In the genomic region with DNA sequence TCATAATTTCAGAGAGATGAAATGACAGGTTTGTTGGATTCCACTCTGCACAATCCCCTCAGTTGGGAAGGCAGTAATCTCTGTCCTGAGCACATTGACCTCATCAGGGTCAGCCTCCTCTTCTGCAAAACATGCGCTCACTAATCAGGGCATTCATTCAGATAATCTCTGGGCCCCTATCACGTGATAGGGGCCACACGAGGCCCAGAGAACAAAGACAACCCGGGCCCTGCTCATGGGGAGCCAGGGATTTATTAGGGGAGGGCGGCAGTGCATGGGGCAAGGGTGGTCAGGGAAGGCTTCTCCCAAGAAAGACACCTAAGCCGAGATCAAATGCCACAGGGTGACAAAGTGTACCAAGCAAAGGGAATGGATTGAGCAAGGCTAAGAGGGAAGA, we compare ENCODE assay signal across 10 cellular contexts. TPM values are rescaled to one million over a fixed set of nuclear protein-coding genes. Genes with fewer than 3 reads are reported as not detected.
DNase-seq lines count a peak whose midpoint lies in the region; ATAC-seq, FAIRE-seq and TF ChIP-seq lines count a peak whose summit lies in the region.
"Had no signal": no experiment of that assay in that cellular context is flagged by ENCODE, and none has a peak within 500 bp of the region (broad histone marks: within the 10 kb centered on the region; RNA-seq: fewer than 3 reads in every experiment).

No MANE protein-coding gene starts in this region.

- RAD21 ChIA-PET in GM12878 (lab: Charles Lee; ENCODE audit: unreplicated experiment): interaction anchor here (0.7 to 3.3 kb wide), 5 partner anchors 16 to 73 kb away, joined by 3 to 16 read pairs (median 8); partner anchors contain the start of gene NICN1

- intact Hi-C loops in cardiac septum (cut with DNase I): loop anchor here (2.0 to 5.0 kb wide), 3 partner anchors 55 to 71 kb away; partner anchors contain the start of genes DAG1, GPX1 and USP4
- intact Hi-C loops in GM12878 (cut with micrococcal nuclease; ENCODE audit: unreplicated experiment): loop anchor here (10.0 kb wide), 1 partner anchor 319 kb away; the partner anchor contains the start of gene QRICH1

- peaks cover 4% of the 10 kb centered on the region for H3K36me3 Mint-ChIP-seq in memory B cell

- peak overlapping the region; percentile 84 for H3K4me3 Mint-ChIP-seq in memory B cell

- no peak for FAIRE-seq in GM12878 (lab: Jason Lieb, UNC)

- in situ Hi-C loops in GM12878 (cut with MboI): no loop called here

- DNase-seq in cardiac muscle cell (ENCODE audit: low read depth in 1 of 2, low spot score in 1 of 2) (no peak), cardiac septum (ENCODE audit: low spot score) (no peak), GM12878 (ENCODE audit: low read depth, low spot score) (no peak), memory B cell (ENCODE audit: low spot score in 2 of 2) (no peak), upper lobe of left lung (no peak), NCI-H446 treated with DMSO at 0.1 percent for 48 hours (lab: John Stamatoyannopoulos, UW) (no peak)
- DNase-seq: effector CD4-positive, alpha-beta T cell; stimulated activated CD4-positive, alpha-beta T cell treated with anti-CD3 and anti-CD28 coated beads, Interleukin-2, amount 100 ng/mL, for 24 hours had no signal

- no TSS peak for BruUV-seq in GM12878 (replicated peaks; lab: Mats Ljungman, UMichigan)

- H3K4me1 ChIP-seq in cardiac muscle cell (ENCODE audit: low read depth) (peaks cover 22% of the 10 kb centered on the region), GM12878 (ENCODE audit: control insufficient read depth, insufficient read depth, low read length) (peaks cover 32% of the 10 kb centered on the region), upper lobe of left lung (peaks cover 58 to 67% (median 62%) of the 10 kb centered on the region in 4 donors)

- no peak for ATAC-seq in GM12878
- no peak for ATAC-seq in memory B cell (ENCODE audit: low read depth)
- ATAC-seq in upper lobe of left lung (ENCODE audit: low FRiP score in 2 of 2): no peak
- no peak for ATAC-seq in HG02852 (IDR thresholded peaks at IDR 0.05; ENCODE audit: unreplicated experiment)
- ATAC-seq in HG02678 (IDR thresholded peaks at IDR 0.05; ENCODE audit: unreplicated experiment): no peak

- H3K27ac Mint-ChIP-seq in memory B cell: peak overlapping the region; percentile 93

- POLR2A ChIA-PET in GM12878 (lab: Charles Lee): interaction anchor here (0.5 to 6.6 kb wide), 7 partner anchors 9 to 77 kb away, joined by 3 to 40 read pairs (median 14); partner anchors contain the start of genes NICN1 and USP4

- WGBS in GM12878 (ENCODE audit: insufficient coverage, insufficient replicate concordance, low lambda C conversion rate, missing lambda C conversion rate): 76% methylated on average over 6 of the region's 6 CpGs
- 80 to 83% methylated on average over 6 of the region's 6 CpGs for WGBS in upper lobe of left lung, 2 donors

- peak overlapping the region; percentile 71 for H3K27ac ChIP-seq in cardiac muscle cell
- peak overlapping the region; percentile 96 for H3K27ac ChIP-seq in GM12878 (ENCODE audit: control insufficient read depth, insufficient read depth)
- peak overlapping the region; percentile 92 to 100 (median 98) for H3K27ac ChIP-seq in upper lobe of left lung

- no peaks in the 10 kb centered on the region for H3K27me3 ChIP-seq in cardiac muscle cell
- H3K27me3 ChIP-seq in GM12878 (replicated peaks in 1 of 2; ENCODE audit: control insufficient read depth in 2 of 2, insufficient read depth in 2 of 2, low read length in 1 of 2): no peaks in the 10 kb centered on the region
- H3K27me3 ChIP-seq in upper lobe of left lung: no peaks in the 10 kb centered on the region

- no peak overlapping the region for H2AFZ ChIP-seq in GM12878 (ENCODE audit: control insufficient read depth, low read depth, low read length)

- no peak for TF ChIP-seq RAD21 in GM12878 (IDR thresholded peaks at IDR 0.05; ENCODE audit: insufficient read depth, low read depth, low read length)

- no peaks in the 10 kb centered on the region for H3K36me3 ChIP-seq in cardiac muscle cell
- peaks cover 2 to 11% of the 10 kb centered on the region in 2 experiments; a peak in 3 of 4 replicates for H3K36me3 ChIP-seq in GM12878 (ENCODE audit: control insufficient read depth in 2 of 2, insufficient read depth in 2 of 2, low read length in 1 of 2)
- peaks cover 0 to 29% (median 4%) of the 10 kb centered on the region in 4 donors for H3K36me3 ChIP-seq in upper lobe of left lung

- SMC1A ChIA-PET in GM12878 (lab: Charles Lee; ENCODE audit: uncharacterized antibody, unreplicated experiment): interaction anchor here (1.8 to 5.2 kb wide), 4 partner anchors 16 to 74 kb away, joined by 6 to 37 read pairs (median 14); partner anchors contain the start of genes NICN1 and USP4

- peak overlapping the region; percentile 96 for H3K4me2 ChIP-seq in GM12878 (ENCODE audit: control insufficient read depth, insufficient read depth)

- H3K27me3 Mint-ChIP-seq in memory B cell: no peaks in the 10 kb centered on the region

- peaks cover 49% of the 10 kb centered on the region for H3K4me1 Mint-ChIP-seq in memory B cell

- H3K9me3 ChIP-seq in cardiac muscle cell (ENCODE audit: low read depth) (no peaks in the 10 kb centered on the region), GM12878 (replicated peaks; ENCODE audit: control insufficient read depth, insufficient read depth, low read length) (no peaks in the 10 kb centered on the region; the same call in 2 of the 3 replicates), upper lobe of left lung (no peaks in the 10 kb centered on the region)

- TF ChIP-seq EP300 in GM12878 (IDR thresholded peaks at IDR 0.05; ENCODE audit: borderline replicate concordance in 1 of 2, control insufficient read depth in 1 of 2, low read depth in 2 of 2, low read length in 2 of 2) (no peak), upper lobe of left lung (IDR thresholded peaks at IDR 0.05) (no peak)

- no peak for TF ChIP-seq POLR2A in GM12878 (IDR thresholded peaks at IDR 0.05; ENCODE audit: low read depth, low read length)
- TF ChIP-seq POLR2A in upper lobe of left lung (IDR thresholded peaks at IDR 0.05): no peak

- H3K9me3 Mint-ChIP-seq in memory B cell: no peaks in the 10 kb centered on the region

- H3K4me3 ChIP-seq in cardiac muscle cell (no peak overlapping the region), GM12878 (peak overlapping the region; percentile 75), upper lobe of left lung (peak overlapping the region; percentile 70 to 93 (median 89))

- TF ChIP-seq CTCF in cardiac muscle cell (IDR thresholded peaks at IDR 0.05; ENCODE audit: low read depth, low read length) (no peak), GM12878 (IDR thresholded peaks at IDR 0.05 in 2 of 3, conservative IDR thresholded peaks at IDR 0.05 in 1 of 3; ENCODE audit: control insufficient read depth in 2 of 3, extremely low read depth in 1 of 3, insufficient read depth in 1 of 3, low read depth in 3 of 3, low read length in 3 of 3) (no peak), upper lobe of left lung (IDR thresholded peaks at IDR 0.05) (no peak)

- peaks cover 9% of the 10 kb centered on the region for H4K20me1 ChIP-seq in GM12878 (ENCODE audit: control insufficient read depth, insufficient read depth)

- CTCF ChIA-PET in GM12878 (lab: Yijun Ruan, JAX): interaction anchor here (0.9 to 2.9 kb wide), 3 partner anchors 36 to 242 kb away, joined by 3 to 18 read pairs (median 13); partner anchors contain the start of genes KLHDC8B and USP4

- peak overlapping the region; percentile 97 for H3K9ac ChIP-seq in GM12878 (ENCODE audit: control insufficient read depth, insufficient read depth, low read length)

- peaks cover 58% of the 10 kb centered on the region for H3K79me2 ChIP-seq in GM12878 (ENCODE audit: control insufficient read depth, insufficient read depth, low read length)

RNA-seq across cellular contexts. Expression of gene TCTA, which starts 1.1 kb away (rescaled TPM):
- 12.1 and 26.7 TPM in 2 replicates for total RNA-seq in cardiac muscle cell
- 16.8 and 30.6 TPM in 2 replicates for polyA plus RNA-seq in cardiac muscle cell
- 26.5 TPM for total RNA-seq in cardiac septum
- 34.8 and 38.6 TPM in 2 replicates for total RNA-seq in GM12878 (2013; cell fraction: nucleolus; rRNA removed)
- total RNA-seq in GM12878 (2014; rRNA removed): 17.3 and 17.7 TPM in 2 replicates
- total RNA-seq in GM12878 (2014; rRNA removed; fragmentation: Illumina TruSeq; extraction: Trizol): 12.7 and 13.7 TPM in 2 replicates
- total RNA-seq in GM12878 (2021): 17.7 and 18.3 TPM in 2 replicates
- 12.8 TPM for polyA plus RNA-seq in GM12878 (2011; ENCODE audit: low read depth)
- polyA plus RNA-seq in GM12878 (2011; rRNA removed): 11.6 and 18.2 TPM in 2 replicates
- 25.0 and 27.8 TPM in 2 replicates for polyA plus RNA-seq in GM12878 (2011; cell fraction: cytosol; rRNA removed)
- 9.3 and 9.7 TPM in 2 replicates for polyA plus RNA-seq in GM12878 (2011; cell fraction: nucleus; rRNA removed)
- 13.8 and 18.9 TPM in 2 replicates for polyA plus RNA-seq in GM12878 (2012)
- 27.6 and 30.5 TPM in 2 replicates for polyA plus RNA-seq in GM12878 (2014; fragmentation: Illumina TruSeq; extraction: Trizol)
- polyA plus RNA-seq in GM12878 (2014; fragmentation: Nextera tagmentation; extraction: Ambion mirVana): 1 to 10 TPM; 6.5 to 7.1 TPM
- polyA plus RNA-seq in GM12878 (2014; rRNA removed): 22.4 and 25.5 TPM in 2 replicates
- polyA plus RNA-seq in GM12878 (2016; fragmentation: Nextera tagmentation; extraction: Ambion mirVana): 10 to 100 TPM; 27.6 to 27.9 TPM
- 19.4 and 27.8 TPM in 2 replicates for polyA minus RNA-seq in GM12878 (2011; rRNA and poly(A)+ RNA removed)
- 6.1 and 8.2 TPM in 2 replicates for polyA minus RNA-seq in GM12878 (2011; cell fraction: cytosol; rRNA and poly(A)+ RNA removed)
- 12.0 and 24.1 TPM in 2 replicates for polyA minus RNA-seq in GM12878 (2011; cell fraction: nucleus; rRNA and poly(A)+ RNA removed)
- total RNA-seq in upper lobe of left lung: 10 to 100 TPM; 21.8 to 52.3 (median 39.5) TPM

RNA-seq across cellular contexts. Expression of gene RHOA, which starts 1.6 kb away (rescaled TPM):
- total RNA-seq in cardiac muscle cell (461 and 522 TPM in 2 replicates), cardiac septum (340 TPM), GM12878 (2014; rRNA removed) (246 and 269 TPM in 2 replicates), GM12878 (2014; rRNA removed; fragmentation: Illumina TruSeq; extraction: Trizol) (414 and 415 TPM in 2 replicates), GM12878 (2021) (463 and 474 TPM in 2 replicates), upper lobe of left lung (100 to 1,000 TPM; 206 to 611 (median 456) TPM)
- polyA plus RNA-seq in cardiac muscle cell (356 and 359 TPM in 2 replicates), GM12878 (2011; rRNA removed) (265 and 285 TPM in 2 replicates), GM12878 (2014; fragmentation: Illumina TruSeq; extraction: Trizol) (568 and 674 TPM in 2 replicates), GM12878 (2014; fragmentation: Nextera tagmentation; extraction: Ambion mirVana) (1,000 to 10,000 TPM in 1 of 2 experiments, 100 to 1,000 TPM in 1; 696 to 1,049 TPM), GM12878 (2014; rRNA removed) (332 and 351 TPM in 2 replicates), GM12878 (2016; fragmentation: Nextera tagmentation; extraction: Ambion mirVana) (100 to 1,000 TPM; 683 to 684 TPM)
- 56.0 and 62.2 TPM in 2 replicates for total RNA-seq in GM12878 (2013; cell fraction: nucleolus; rRNA removed)
- 370 TPM for polyA plus RNA-seq in GM12878 (2011; ENCODE audit: low read depth)
- polyA plus RNA-seq in GM12878 (2011; cell fraction: cytosol; rRNA removed): 340 and 373 TPM in 2 replicates
- polyA plus RNA-seq in GM12878 (2011; cell fraction: nucleus; rRNA removed): 212 and 231 TPM in 2 replicates
- 407 and 450 TPM in 2 replicates for polyA plus RNA-seq in GM12878 (2012)
- 265 and 343 TPM in 2 replicates for polyA minus RNA-seq in GM12878 (2011; rRNA and poly(A)+ RNA removed)
- polyA minus RNA-seq in GM12878 (2011; cell fraction: cytosol; rRNA and poly(A)+ RNA removed): 183 and 242 TPM in 2 replicates
- 51.5 and 60.5 TPM in 2 replicates for polyA minus RNA-seq in GM12878 (2011; cell fraction: nucleus; rRNA and poly(A)+ RNA removed)

RNA-seq across cellular contexts. Expression of gene AMT, which starts 8.9 kb away (rescaled TPM):
- 37.3 and 67.2 TPM in 2 replicates for total RNA-seq in cardiac muscle cell
- 105 and 138 TPM in 2 replicates for polyA plus RNA-seq in cardiac muscle cell
- 20.1 TPM for total RNA-seq in cardiac septum
- 4.6 and 5.3 TPM in 2 replicates for total RNA-seq in GM12878 (2013; cell fraction: nucleolus; rRNA removed)
- total RNA-seq in GM12878 (2014; rRNA removed): 0.45 and 0.54 TPM in 2 replicates
- total RNA-seq in GM12878 (2014; rRNA removed; fragmentation: Illumina TruSeq; extraction: Trizol): 0.41 and 0.76 TPM in 2 replicates
- 2.4 and 3.8 TPM in 2 replicates for total RNA-seq in GM12878 (2021)
- polyA plus RNA-seq in GM12878 (2011; ENCODE audit: low read depth): 8.1 TPM
- polyA plus RNA-seq in GM12878 (2011; rRNA removed): 4.5 and 7.2 TPM in 2 replicates
- 3.0 and 4.0 TPM in 2 replicates for polyA plus RNA-seq in GM12878 (2011; cell fraction: cytosol; rRNA removed)
- polyA plus RNA-seq in GM12878 (2011; cell fraction: nucleus; rRNA removed): 75.3 and 115 TPM in 2 replicates
- polyA plus RNA-seq in GM12878 (2012): 8.2 and 8.3 TPM in 2 replicates
- 3.3 and 4.6 TPM in 2 replicates for polyA plus RNA-seq in GM12878 (2014; fragmentation: Illumina TruSeq; extraction: Trizol)
- polyA plus RNA-seq in GM12878 (2014; fragmentation: Nextera tagmentation; extraction: Ambion mirVana): 1 to 10 TPM; 1.0 to 4.6 TPM
- polyA plus RNA-seq in GM12878 (2014; rRNA removed): 2.4 and 3.6 TPM in 2 replicates
- 1 to 10 TPM; 1.6 to 2.8 TPM for polyA plus RNA-seq in GM12878 (2016; fragmentation: Nextera tagmentation; extraction: Ambion mirVana)
- 2.2 and 2.6 TPM in 2 replicates for polyA minus RNA-seq in GM12878 (2011; rRNA and poly(A)+ RNA removed)
- not detected in 2 replicates for polyA minus RNA-seq in GM12878 (2011; cell fraction: cytosol; rRNA and poly(A)+ RNA removed)
- polyA minus RNA-seq in GM12878 (2011; cell fraction: nucleus; rRNA and poly(A)+ RNA removed): 4.2 and 5.4 TPM in 2 replicates
- 10 to 100 TPM in 3 of 6 donors, 1 to 10 TPM in 3; 2.3 to 59.7 (median 11.4) TPM for total RNA-seq in upper lobe of left lung

RNA-seq across cellular contexts. Expression of gene NICN1, which starts 15.8 kb away (rescaled TPM):
- total RNA-seq in cardiac muscle cell: 6.2 and 21.1 TPM in 2 replicates
- polyA plus RNA-seq in cardiac muscle cell: 30.4 and 37.7 TPM in 2 replicates
- 21.9 TPM for total RNA-seq in cardiac septum
- 21.9 and 32.0 TPM in 2 replicates for total RNA-seq in GM12878 (2013; cell fraction: nucleolus; rRNA removed)
- total RNA-seq in GM12878 (2014; rRNA removed): 9.1 and 9.8 TPM in 2 replicates
- 5.9 TPM in 2 replicates for total RNA-seq in GM12878 (2014; rRNA removed; fragmentation: Illumina TruSeq; extraction: Trizol)
- 17.8 and 19.0 TPM in 2 replicates for total RNA-seq in GM12878 (2021)
- polyA plus RNA-seq in GM12878 (2011; ENCODE audit: low read depth): 13.1 TPM
- 8.5 and 19.0 TPM in 2 replicates for polyA plus RNA-seq in GM12878 (2011; rRNA removed)
- 20.9 and 21.1 TPM in 2 replicates for polyA plus RNA-seq in GM12878 (2011; cell fraction: cytosol; rRNA removed)
- polyA plus RNA-seq in GM12878 (2011; cell fraction: nucleus; rRNA removed): 207 and 264 TPM in 2 replicates
- polyA plus RNA-seq in GM12878 (2012): 14.8 and 17.4 TPM in 2 replicates
- polyA plus RNA-seq in GM12878 (2014; fragmentation: Illumina TruSeq; extraction: Trizol): 10.6 and 14.2 TPM in 2 replicates
- 10 to 100 TPM; 12.5 to 16.2 TPM for polyA plus RNA-seq in GM12878 (2014; fragmentation: Nextera tagmentation; extraction: Ambion mirVana)
- 17.3 and 20.0 TPM in 2 replicates for polyA plus RNA-seq in GM12878 (2014; rRNA removed)
- 10 to 100 TPM; 14.1 to 17.9 TPM for polyA plus RNA-seq in GM12878 (2016; fragmentation: Nextera tagmentation; extraction: Ambion mirVana)
- 23.4 and 33.1 TPM in 2 replicates for polyA minus RNA-seq in GM12878 (2011; rRNA and poly(A)+ RNA removed)
- polyA minus RNA-seq in GM12878 (2011; cell fraction: cytosol; rRNA and poly(A)+ RNA removed): 6.0 and 8.8 TPM in 2 replicates
- 8.2 and 9.1 TPM in 2 replicates for polyA minus RNA-seq in GM12878 (2011; cell fraction: nucleus; rRNA and poly(A)+ RNA removed)
- 10 to 100 TPM in 2 of 6 donors, 1 to 10 TPM in 4; 1.0 to 23.9 (median 8.0) TPM for total RNA-seq in upper lobe of left lung

RNA-seq across cellular contexts. Expression of gene GPX1, which starts 55.2 kb away (rescaled TPM):
- 328 and 360 TPM in 2 replicates for total RNA-seq in cardiac muscle cell
- 371 and 429 TPM in 2 replicates for polyA plus RNA-seq in cardiac muscle cell
- total RNA-seq in cardiac septum: 106 TPM
- 28.0 and 29.5 TPM in 2 replicates for total RNA-seq in GM12878 (2013; cell fraction: nucleolus; rRNA removed)
- total RNA-seq in GM12878 (2014; rRNA removed): 639 and 705 TPM in 2 replicates
- 210 and 245 TPM in 2 replicates for total RNA-seq in GM12878 (2014; rRNA removed; fragmentation: Illumina TruSeq; extraction: Trizol)
- total RNA-seq in GM12878 (2021): 555 and 560 TPM in 2 replicates
- 149 TPM for polyA plus RNA-seq in GM12878 (2011; ENCODE audit: low read depth)
- polyA plus RNA-seq in GM12878 (2011; rRNA removed): 70.8 and 155 TPM in 2 replicates
- 287 and 437 TPM in 2 replicates for polyA plus RNA-seq in GM12878 (2011; cell fraction: cytosol; rRNA removed)
- polyA plus RNA-seq in GM12878 (2011; cell fraction: nucleus; rRNA removed): 173 and 177 TPM in 2 replicates
- 320 and 364 TPM in 2 replicates for polyA plus RNA-seq in GM12878 (2012)
- polyA plus RNA-seq in GM12878 (2014; fragmentation: Illumina TruSeq; extraction: Trizol): 12.8 and 143 TPM in 2 replicates
- 100 to 1,000 TPM in 1 of 2 experiments, 10 to 100 TPM in 1; 32.0 to 174 TPM for polyA plus RNA-seq in GM12878 (2014; fragmentation: Nextera tagmentation; extraction: Ambion mirVana)
- 947 and 967 TPM in 2 replicates for polyA plus RNA-seq in GM12878 (2014; rRNA removed)
- polyA plus RNA-seq in GM12878 (2016; fragmentation: Nextera tagmentation; extraction: Ambion mirVana): 1,000 to 10,000 TPM; 1,103 to 1,121 TPM
- 42.4 and 98.3 TPM in 2 replicates for polyA minus RNA-seq in GM12878 (2011; rRNA and poly(A)+ RNA removed)
- polyA minus RNA-seq in GM12878 (2011; cell fraction: cytosol; rRNA and poly(A)+ RNA removed): 48.2 and 50.4 TPM in 2 replicates
- polyA minus RNA-seq in GM12878 (2011; cell fraction: nucleus; rRNA and poly(A)+ RNA removed): 27.4 and 51.1 TPM in 2 replicates
- total RNA-seq in upper lobe of left lung: 100 to 1,000 TPM; 174 to 603 (median 445) TPM
